22 cellular contexts compared by ENCODE assay signal in genomic region chr15:93165737-93166136, GRCh38.
"Had no signal": no experiment of that assay in that cellular context is flagged by ENCODE, and none has a peak within 500 bp of the region (broad histone marks: within the 10 kb centered on the region; RNA-seq: fewer than 3 reads in every experiment).

No MANE protein-coding gene starts in this region.

- H3K27me3 ChIP-seq: gastroesophageal sphincter, sigmoid colon, testis, vagina had no signal

- H3K27ac ChIP-seq: coronary artery, epithelial cell of prostate, gastroesophageal sphincter, heart left ventricle, sigmoid colon, testis, vagina had no signal

- ATAC-seq: activated T-cell treated with anti-CD3 and anti-CD28 coated beads, Interleukin-2, amount 50 U/mL, for 72 hours; gastroesophageal sphincter; heart left ventricle had no signal

- H3K4me3 ChIP-seq: coronary artery, gastroesophageal sphincter, heart left ventricle, sigmoid colon, smooth muscle cell, testis, vagina had no signal

- H3K27ac Mint-ChIP-seq: activated CD4-positive, alpha-beta memory T cell treated with anti-CD3 and anti-CD28 coated beads for 36 hours; activated naive CD4-positive, alpha-beta T cell treated with anti-CD3 and anti-CD28 coated beads for 36 hours; activated naive CD8-positive, alpha-beta T cell treated with anti-CD3 and anti-CD28 coated beads, Interleukin-2, amount 10 ng/mL, durations not matched to agents 7 days and 5 days; activated T-cell treated with anti-CD3 and anti-CD28 coated beads, Interleukin-2, amount 50 U/mL, for 72 hours; nephron had no signal

- H3K4me3 Mint-ChIP-seq: activated CD4-positive, alpha-beta memory T cell treated with anti-CD3 and anti-CD28 coated beads for 36 hours; activated naive CD4-positive, alpha-beta T cell treated with anti-CD3 and anti-CD28 coated beads for 36 hours; activated naive CD8-positive, alpha-beta T cell treated with anti-CD3 and anti-CD28 coated beads, Interleukin-2, amount 10 ng/mL, durations not matched to agents 7 days and 5 days; activated T-cell treated with anti-CD3 and anti-CD28 coated beads, Interleukin-2, amount 50 U/mL, for 72 hours; nephron had no signal

- H3K4me1 ChIP-seq: gastroesophageal sphincter, sigmoid colon, testis, vagina had no signal

- DNase-seq: activated CD4-positive, alpha-beta memory T cell treated with anti-CD3 and anti-CD28 coated beads for 36 hours; activated CD4-positive, alpha-beta T cell treated with anti-CD3 and anti-CD28 coated beads for 48 hours; activated effector memory CD4-positive, alpha-beta T cell treated with Interleukin-2 at 50 U/mL for 16 hours; activated naive CD4-positive, alpha-beta T cell treated with anti-CD3 and anti-CD28 coated beads for 36 hours; activated naive CD8-positive, alpha-beta T cell treated with anti-CD3 and anti-CD28 coated beads, Interleukin-2, amount 10 ng/mL, durations not matched to agents 7 days and 5 days; activated T-cell treated with anti-CD3 and anti-CD28 coated beads, Interleukin-2, amount 50 U/mL, for 72 hours; amniotic stem cell; cerebellar nuclear complex; heart left ventricle; posterior cingulate gyrus; sigmoid colon; stimulated activated CD4-positive, alpha-beta T cell treated with anti-CD3 and anti-CD28 coated beads, Interleukin-15, amount 100 ng/mL, for 24 hours; stimulated activated CD8-positive, alpha-beta memory T cell treated with anti-CD3 and anti-CD28 coated beads, Interleukin-4, amount 100 ng/mL, for 48 hours; stimulated activated naive CD4-positive, alpha-beta T cell; testis; trophoblast cell had no signal

- H3K9me3 ChIP-seq: gastroesophageal sphincter, sigmoid colon, testis, vagina had no signal

- H3K36me3 Mint-ChIP-seq: activated CD4-positive, alpha-beta memory T cell treated with anti-CD3 and anti-CD28 coated beads for 36 hours; activated naive CD8-positive, alpha-beta T cell treated with anti-CD3 and anti-CD28 coated beads, Interleukin-2, amount 10 ng/mL, durations not matched to agents 7 days and 5 days had no signal

- H3K4me2 ChIP-seq: smooth muscle cell had no signal

- H3K36me3 ChIP-seq: gastroesophageal sphincter, heart left ventricle, sigmoid colon, vagina had no signal

- H3K9me3 Mint-ChIP-seq: activated CD4-positive, alpha-beta memory T cell treated with anti-CD3 and anti-CD28 coated beads for 36 hours; activated naive CD4-positive, alpha-beta T cell treated with anti-CD3 and anti-CD28 coated beads for 36 hours; activated naive CD8-positive, alpha-beta T cell treated with anti-CD3 and anti-CD28 coated beads, Interleukin-2, amount 10 ng/mL, durations not matched to agents 7 days and 5 days; activated T-cell treated with anti-CD3 and anti-CD28 coated beads, Interleukin-2, amount 50 U/mL, for 72 hours had no signal
